25 cellular contexts compared by ENCODE assay signal in the genomic region with DNA sequence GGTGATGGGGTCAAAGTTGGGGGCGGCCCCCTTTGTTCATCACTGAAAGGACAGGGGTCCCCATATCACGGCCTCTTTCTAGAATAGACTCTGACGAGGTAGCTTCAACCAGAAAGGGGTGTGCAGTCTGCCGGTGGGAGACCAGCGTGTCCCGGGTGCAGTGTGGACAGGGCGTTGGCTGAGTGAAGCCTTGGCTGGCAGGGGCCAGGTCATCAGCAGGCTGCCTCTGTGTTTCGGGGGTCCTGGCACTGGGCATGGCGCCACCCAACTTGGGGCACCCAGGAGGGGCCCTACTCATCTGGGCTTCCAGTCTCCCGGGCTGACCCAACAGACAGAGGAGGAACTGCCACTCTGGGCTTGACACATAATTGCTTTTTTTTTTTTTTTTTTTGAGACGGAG. TPM values are rescaled to one million over a fixed set of nuclear protein-coding genes. Genes with fewer than 3 reads are reported as not detected.
A peak's percentile ranks its signal among the peaks of the same experiment; 100 is the strongest.
DNase-seq lines count a peak whose midpoint lies in the region; TF ChIP-seq lines count a peak whose summit lies in the region.
"Had no signal": no experiment of that assay in that cellular context is flagged by ENCODE, and none has a peak within 500 bp of the region (broad histone marks: within the 10 kb centered on the region; RNA-seq: fewer than 3 reads in every experiment).

No MANE protein-coding gene starts in this region.

- H3K4me2 ChIP-seq in neuronal stem cell (ENCODE audit: insufficient read depth, low read length, poor library complexity, severe bottlenecking), result no peak overlapping the region
- H3K4me2 ChIP-seq: BLaER1 had no signal

- H3K4me1 ChIP-seq in neuronal stem cell (ENCODE audit: control insufficient read depth in 2 of 2, insufficient read depth in 1 of 2, low read depth in 1 of 2, low read length in 2 of 2) (peaks cover 6 to 16% of the 10 kb centered on the region in 2 donors), spleen (peaks cover 12 to 51% (median 30%) of the 10 kb centered on the region in 6 donors), sigmoid colon (peaks cover 0 to 21% (median 19%) of the 10 kb centered on the region in 4 donors)
- H3K4me1 ChIP-seq: BE2C had no signal

- CTCF ChIA-PET in activated CD4-positive, alpha-beta T cell treated with anti-CD3 and anti-CD28 coated beads, Interleukin-2, amount 10 ng/mL, durations not matched to agents 7 days and 5 days (lab: Charles Lee), result interaction anchor here (1.1 kb wide), 1 partner anchor 16 kb away, joined by 3 read pairs; no protein-coding TSS in a partner anchor

- no peaks in the 10 kb centered on the region for H3K9me3 Mint-ChIP-seq in activated CD4-positive, alpha-beta T cell treated with anti-CD3 and anti-CD28 coated beads, Interleukin-2, amount 10 ng/mL, durations not matched to agents 7 days and 5 days

- TF ChIP-seq POLR2A in spleen (IDR thresholded peaks at IDR 0.05) (no peak), sigmoid colon (IDR thresholded peaks at IDR 0.05) (no peak)

- no peak overlapping the region for H2AFZ ChIP-seq in neuronal stem cell (ENCODE audit: low read length)

- intact Hi-C loops in spleen (cut with DNase I; ENCODE audit: low total_unique reads) (loop anchor here (10.0 kb wide), 1 partner anchor 210 kb away; a partner anchor contains a TSS), sigmoid colon (cut with DNase I) (loop anchor here (10.0 kb wide), 1 partner anchor 230 kb away; no protein-coding TSS in a partner anchor)

- H3K79me1 ChIP-seq in neuronal stem cell (ENCODE audit: low read depth, low read length), result no peaks in the 10 kb centered on the region

- H4K8ac ChIP-seq in neuronal stem cell (ENCODE audit: low read depth, low read length), result no peak overlapping the region

- no peak overlapping the region for H3K14ac ChIP-seq in neuronal stem cell (ENCODE audit: low read length)

- no peak overlapping the region for H3K4me3 Mint-ChIP-seq in activated CD4-positive, alpha-beta T cell treated with anti-CD3 and anti-CD28 coated beads, Interleukin-2, amount 10 ng/mL, durations not matched to agents 7 days and 5 days
- H3K4me3 Mint-ChIP-seq: CD14-positive monocyte; CD4-positive, alpha-beta memory T cell; CD4-positive, CD25-positive, alpha-beta regulatory T cell; CD8-positive, alpha-beta memory T cell had no signal

- TF ChIP-seq EP300 in sigmoid colon (IDR thresholded peaks at IDR 0.05), result no peak

- peaks cover 10% of the 10 kb centered on the region for H3K4me1 Mint-ChIP-seq in activated CD4-positive, alpha-beta T cell treated with anti-CD3 and anti-CD28 coated beads, Interleukin-2, amount 10 ng/mL, durations not matched to agents 7 days and 5 days

- H4K91ac ChIP-seq in neuronal stem cell (ENCODE audit: low read depth, low read length, poor library complexity), result no peak overlapping the region

- H3K36me3 ChIP-seq in neuronal stem cell (replicated peaks in 1 of 2; ENCODE audit: control insufficient read depth in 2 of 2, insufficient read depth in 2 of 2, low read length in 2 of 2) (no peaks in the 10 kb centered on the region), spleen (no peaks in the 10 kb centered on the region), sigmoid colon (no peaks in the 10 kb centered on the region)
- H3K36me3 ChIP-seq: BE2C, BLaER1 had no signal

- peak overlapping the region in 1 of 2 donors; percentile 45 for H3K4me3 ChIP-seq in neuronal stem cell (ENCODE audit: low read length in 2 of 2)
- H3K4me3 ChIP-seq in spleen, result no peak overlapping the region
- H3K4me3 ChIP-seq in sigmoid colon, result no peak overlapping the region
- H3K4me3 ChIP-seq: BLaER1, GM12878 had no signal

- no peaks in the 10 kb centered on the region for H3K36me3 Mint-ChIP-seq in activated CD4-positive, alpha-beta T cell treated with anti-CD3 and anti-CD28 coated beads, Interleukin-2, amount 10 ng/mL, durations not matched to agents 7 days and 5 days (ENCODE audit: low read depth)
- H3K36me3 Mint-ChIP-seq: CD14-positive monocyte; CD4-positive, alpha-beta memory T cell; CD4-positive, CD25-positive, alpha-beta regulatory T cell; CD8-positive, alpha-beta memory T cell had no signal

- no peak overlapping the region for H2BK5ac ChIP-seq in neuronal stem cell (ENCODE audit: low read length)

- no peak overlapping the region for H3K4ac ChIP-seq in neuronal stem cell (ENCODE audit: low read length)

- WGBS in neuronal stem cell (ENCODE audit: extremely low coverage in 2 of 2, insufficient read length in 2 of 2, insufficient replicate concordance in 1 of 2), 2 donors, result no CpG with 5 or more reads among the region's 11 CpGs
- 90 to 94% (median 92%) methylated on average over 9 to 11 of the region's 11 CpGs for WGBS in spleen, 5 donors
- WGBS in sigmoid colon, 2 donors, result 84 to 95% methylated on average over 10 to 11 of the region's 11 CpGs

- DNase-seq in neuronal stem cell (ENCODE audit: low spot score) (no peak), spleen (peak; percentile 63), sigmoid colon (no peak)
- no peak for DNase-seq in stimulated activated naive CD4-positive, alpha-beta T cell treated with Interleukin-2 at 50 U/mL for 16 hours (lab: John Stamatoyannopoulos, UW)
- DNase-seq in activated CD4-positive, alpha-beta T cell treated with anti-CD3 and anti-CD28 coated beads, Interleukin-2, amount 10 ng/mL, durations not matched to agents 7 days and 5 days, result no peak
- DNase-seq: 8988T; ACHN; BE2C; C1 segment of cervical spinal cord; CD4-positive, alpha-beta memory T cell; CD4-positive, CD25-positive, alpha-beta regulatory T cell; CD8-positive, alpha-beta memory T cell; COR-L47; DMS 273 treated with DMSO at 0.1 percent for 48 hours; DMS153; DMS53; DMS79; DND-41; EL; GDM1 had no signal

- H3K9me3 ChIP-seq in neuronal stem cell (replicated peaks in 1 of 2; ENCODE audit: control insufficient read depth in 2 of 2, insufficient read depth in 1 of 2, low read depth in 1 of 2, low read length in 2 of 2), result peaks cover 0 to 10% of the 10 kb centered on the region in 2 donors
- H3K9me3 ChIP-seq in spleen, result peaks cover 0 to 6% (median 0%) of the 10 kb centered on the region in 8 donors
- H3K9me3 ChIP-seq in sigmoid colon, result no peaks in the 10 kb centered on the region
- H3K9me3 ChIP-seq: BE2C, BLaER1 had no signal

- H3K9ac ChIP-seq in neuronal stem cell (ENCODE audit: low read depth, low read length, poor library complexity), result no peak overlapping the region
- H3K9ac ChIP-seq: BLaER1 had no signal

- H3K27me3 ChIP-seq in neuronal stem cell (ENCODE audit: control insufficient read depth in 3 of 3, insufficient read depth in 3 of 3, low read depth in 1 of 3, low read length in 3 of 3) (peaks cover 15 to 35% (median 26%) of the 10 kb centered on the region in 3 experiments), spleen (replicated peaks in 1 of 7) (peaks cover 0 to 85% (median 36%) of the 10 kb centered on the region in 7 donors), sigmoid colon (peaks cover 21 to 94% (median 48%) of the 10 kb centered on the region in 3 donors)

- H3K27ac ChIP-seq in neuronal stem cell (replicated peaks; ENCODE audit: low read length) (no peak overlapping the region), spleen (no peak overlapping the region), sigmoid colon (no peak overlapping the region)
- H3K27ac ChIP-seq: BLaER1 had no signal

- H3K27me3 Mint-ChIP-seq in activated CD4-positive, alpha-beta T cell treated with anti-CD3 and anti-CD28 coated beads, Interleukin-2, amount 10 ng/mL, durations not matched to agents 7 days and 5 days, result peaks cover 30% of the 10 kb centered on the region

- no peak overlapping the region for H3K23ac ChIP-seq in neuronal stem cell (ENCODE audit: low read depth, low read length, poor library complexity)

- TF ChIP-seq CTCF in spleen (IDR thresholded peaks at IDR 0.05 in 8 of 11, conservative IDR thresholded peaks at IDR 0.05 in 3 of 11) (no peak), sigmoid colon (IDR thresholded peaks at IDR 0.05) (no peak)

- no peak overlapping the region for H2BK12ac ChIP-seq in neuronal stem cell (ENCODE audit: low read length)

- no peak overlapping the region for H2BK120ac ChIP-seq in neuronal stem cell (ENCODE audit: low read depth, low read length)

- H2AK5ac ChIP-seq in neuronal stem cell (ENCODE audit: low read depth, low read length), result peak overlapping the region; percentile 89

- POLR2A ChIA-PET in activated CD4-positive, alpha-beta T cell treated with anti-CD3 and anti-CD28 coated beads, Interleukin-2, amount 10 ng/mL, durations not matched to agents 7 days and 5 days (lab: Charles Lee), result no interaction called here

- no peak overlapping the region for H3K27ac Mint-ChIP-seq in activated CD4-positive, alpha-beta T cell treated with anti-CD3 and anti-CD28 coated beads, Interleukin-2, amount 10 ng/mL, durations not matched to agents 7 days and 5 days
- H3K27ac Mint-ChIP-seq: CD14-positive monocyte; CD4-positive, alpha-beta memory T cell; CD4-positive, CD25-positive, alpha-beta regulatory T cell had no signal

- H3K18ac ChIP-seq in neuronal stem cell (ENCODE audit: low read length), result no peak overlapping the region

- no peak overlapping the region for H2BK15ac ChIP-seq in neuronal stem cell (ENCODE audit: low read length)

RNA-seq across cellular contexts. Expression of a gene that starts 3.5 kb away (rescaled TPM):
- polyA plus RNA-seq in neuronal stem cell (2013, experiment 1 of 2), result 0.04 TPM
- 0.01 TPM for polyA plus RNA-seq in neuronal stem cell (2013, experiment 2 of 2)
- total RNA-seq in spleen (1 to 10 TPM in 6 of 7 donors, under 1 TPM in 1; 0.97 to 3.4 (median 1.9) TPM), sigmoid colon (1 to 10 TPM in 1 of 4 donors, under 1 TPM in 1, not detected in 2; 0.41 to 1.4 TPM)
- polyA plus RNA-seq in spleen (1 to 10 TPM in 1 of 3 donors, under 1 TPM in 2; 0.20 to 1.6 (median 0.57) TPM), sigmoid colon (under 1 TPM in 2 of 3 donors, not detected in 1; under 0.01 to 0.16 TPM)
- under 1 TPM; 0.05 to 0.08 TPM for total RNA-seq in activated CD4-positive, alpha-beta T cell treated with anti-CD3 and anti-CD28 coated beads, Interleukin-2, amount 10 ng/mL, durations not matched to agents 7 days and 5 days
- total RNA-seq: A673, G401 had no signal

RNA-seq across cellular contexts. Expression of a gene that starts 52.7 kb away (rescaled TPM):
- 136 TPM for polyA plus RNA-seq in neuronal stem cell (2013, experiment 1 of 2)
- 133 TPM for polyA plus RNA-seq in neuronal stem cell (2013, experiment 2 of 2)
- total RNA-seq in spleen (100 to 1,000 TPM in 2 of 7 donors, 10 to 100 TPM in 5; 62.6 to 158 (median 86.0) TPM), sigmoid colon (10 to 100 TPM; 10.2 to 19.4 (median 13.0) TPM)
- polyA plus RNA-seq in spleen (10 to 100 TPM; 11.9 to 33.0 (median 13.1) TPM), sigmoid colon (10 to 100 TPM in 2 of 3 donors, 1 to 10 TPM in 1; 5.4 to 41.7 (median 21.3) TPM)
- 10 to 100 TPM; 17.2 to 19.7 TPM for total RNA-seq in activated CD4-positive, alpha-beta T cell treated with anti-CD3 and anti-CD28 coated beads, Interleukin-2, amount 10 ng/mL, durations not matched to agents 7 days and 5 days
